ENCODE assay signal across 1 cellular context in the genomic region with DNA sequence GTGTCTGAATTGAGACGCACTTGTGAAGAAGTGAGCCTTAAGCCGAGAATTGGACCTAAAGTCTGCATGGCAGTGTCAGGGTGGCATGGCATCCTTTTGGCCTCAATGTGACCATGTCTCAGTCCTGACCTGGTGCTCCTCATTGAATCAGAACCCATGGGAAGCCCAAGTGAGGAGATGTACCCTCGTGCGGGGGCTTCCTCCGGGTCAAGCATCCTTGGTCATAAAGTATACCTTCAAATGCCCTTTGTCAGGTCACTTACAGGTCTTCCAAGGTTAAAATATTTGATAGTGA.
TF ChIP-seq lines count a peak whose summit lies in the region.

No MANE protein-coding gene starts in this region.

TF ChIP-seq in H1, 55 proteins besides CTCF, POLR2A, EP300 and RAD21:
- TF ChIP-seq SIRT6 (IDR thresholded peaks at IDR 0.05; ENCODE audit: low read length), result no peak
- TF ChIP-seq ZNF274 (IDR thresholded peaks at IDR 0.05; ENCODE audit: borderline replicate concordance, extremely low read depth, low read length), result no peak
- TF ChIP-seq, protein P1, sequence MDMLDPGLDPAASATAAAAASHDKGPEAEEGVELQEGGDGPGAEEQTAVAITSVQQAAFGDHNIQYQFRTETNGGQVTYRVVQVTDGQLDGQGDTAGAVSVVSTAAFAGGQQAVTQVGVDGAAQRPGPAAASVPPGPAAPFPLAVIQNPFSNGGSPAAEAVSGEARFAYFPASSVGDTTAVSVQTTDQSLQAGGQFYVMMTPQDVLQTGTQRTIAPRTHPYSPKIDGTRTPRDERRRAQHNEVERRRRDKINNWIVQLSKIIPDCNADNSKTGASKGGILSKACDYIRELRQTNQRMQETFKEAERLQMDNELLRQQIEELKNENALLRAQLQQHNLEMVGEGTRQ (IDR thresholded peaks at IDR 0.05; ENCODE audit: low read length), result no peak
- TF ChIP-seq SIN3A (conservative IDR thresholded peaks at IDR 0.05 in 1 of 2, IDR thresholded peaks at IDR 0.05 in 1 of 2; ENCODE audit: low read depth in 1 of 2, low read length in 2 of 2), result no peak
- TF ChIP-seq TEAD4 (IDR thresholded peaks at IDR 0.05; ENCODE audit: low read depth, low read length), result no peak
- no peak for TF ChIP-seq CBX8 (IDR thresholded peaks at IDR 0.05; ENCODE audit: borderline replicate concordance, low read depth, low read length)
- no peak for TF ChIP-seq HDAC2 (IDR thresholded peaks at IDR 0.05; ENCODE audit: borderline replicate concordance in 1 of 2, low read depth in 2 of 2, low read length in 2 of 2)
- TF ChIP-seq, protein P2, sequence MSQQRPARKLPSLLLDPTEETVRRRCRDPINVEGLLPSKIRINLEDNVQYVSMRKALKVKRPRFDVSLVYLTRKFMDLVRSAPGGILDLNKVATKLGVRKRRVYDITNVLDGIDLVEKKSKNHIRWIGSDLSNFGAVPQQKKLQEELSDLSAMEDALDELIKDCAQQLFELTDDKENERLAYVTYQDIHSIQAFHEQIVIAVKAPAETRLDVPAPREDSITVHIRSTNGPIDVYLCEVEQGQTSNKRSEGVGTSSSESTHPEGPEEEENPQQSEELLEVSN (IDR thresholded peaks at IDR 0.05), result no peak
- TF ChIP-seq BACH1 (IDR thresholded peaks at IDR 0.05; ENCODE audit: low read length), result no peak
- TF ChIP-seq JUND (IDR thresholded peaks at IDR 0.05; ENCODE audit: low read length), result no peak
- no peak for TF ChIP-seq CHD1 (IDR thresholded peaks at IDR 0.05; ENCODE audit: low read depth, low read length)
- no peak for TF ChIP-seq KDM4A (IDR thresholded peaks at IDR 0.05; ENCODE audit: low read depth, low read length, severe bottlenecking)
- TF ChIP-seq SUZ12 (IDR thresholded peaks at IDR 0.05; ENCODE audit: low read length), result no peak
- TF ChIP-seq CREB1 (IDR thresholded peaks at IDR 0.05), result no peak
- no peak for TF ChIP-seq TCF12 (IDR thresholded peaks at IDR 0.05; ENCODE audit: low read depth, low read length)
- TF ChIP-seq KDM5A (IDR thresholded peaks at IDR 0.05; ENCODE audit: low read length), result no peak
- no peak for TF ChIP-seq POU5F1 (IDR thresholded peaks at IDR 0.05; ENCODE audit: low read depth, low read length)
- TF ChIP-seq TAF1 (IDR thresholded peaks at IDR 0.05; ENCODE audit: low read depth, low read length), result no peak
- TF ChIP-seq PHF8 (conservative IDR thresholded peaks at IDR 0.05; ENCODE audit: low read depth, low read length), result no peak
- no peak for TF ChIP-seq ASH2L (IDR thresholded peaks at IDR 0.05; ENCODE audit: low read length)
